ENCODE assay signal across 1 cellular context in the genomic region with DNA sequence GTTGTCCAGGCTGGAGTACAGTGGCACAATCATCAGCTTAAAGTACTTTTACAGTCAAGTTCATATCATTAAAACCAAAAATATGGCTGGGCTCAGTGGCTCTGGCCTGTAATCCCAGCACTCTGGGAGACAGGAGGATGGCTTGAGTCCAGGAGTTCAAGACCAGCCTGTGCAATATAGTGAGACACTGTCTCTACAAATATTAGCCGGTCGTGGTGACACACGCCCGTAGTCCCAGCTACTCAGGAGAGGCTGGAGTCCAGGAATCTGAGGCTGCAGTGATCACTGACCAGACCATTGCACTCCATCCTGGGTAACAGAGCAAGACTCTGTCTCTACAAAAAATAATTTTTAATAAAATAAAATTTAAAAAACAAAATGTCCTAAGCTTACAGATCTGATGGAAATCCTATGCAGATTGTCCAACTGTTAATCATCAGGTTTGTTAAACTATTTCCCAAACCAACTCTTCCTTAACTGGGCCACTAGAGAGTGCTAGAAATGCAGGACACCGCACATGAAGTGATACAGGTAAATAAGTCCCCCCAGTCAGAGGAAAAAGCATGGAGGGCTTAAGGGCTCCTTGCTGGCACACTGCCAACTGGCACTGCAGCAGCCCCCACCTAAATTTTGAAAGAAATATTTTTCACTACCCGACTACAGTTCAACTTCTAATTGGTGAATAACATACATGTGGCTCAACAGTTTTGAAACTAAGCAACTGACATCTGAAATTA.
TF ChIP-seq lines count a peak whose summit lies in the region.

No MANE protein-coding gene starts in this region.

TF ChIP-seq in HEK293, 187 proteins besides CTCF, POLR2A, EP300 and RAD21 (continued from another document):
- TF ChIP-seq, protein P1, sequence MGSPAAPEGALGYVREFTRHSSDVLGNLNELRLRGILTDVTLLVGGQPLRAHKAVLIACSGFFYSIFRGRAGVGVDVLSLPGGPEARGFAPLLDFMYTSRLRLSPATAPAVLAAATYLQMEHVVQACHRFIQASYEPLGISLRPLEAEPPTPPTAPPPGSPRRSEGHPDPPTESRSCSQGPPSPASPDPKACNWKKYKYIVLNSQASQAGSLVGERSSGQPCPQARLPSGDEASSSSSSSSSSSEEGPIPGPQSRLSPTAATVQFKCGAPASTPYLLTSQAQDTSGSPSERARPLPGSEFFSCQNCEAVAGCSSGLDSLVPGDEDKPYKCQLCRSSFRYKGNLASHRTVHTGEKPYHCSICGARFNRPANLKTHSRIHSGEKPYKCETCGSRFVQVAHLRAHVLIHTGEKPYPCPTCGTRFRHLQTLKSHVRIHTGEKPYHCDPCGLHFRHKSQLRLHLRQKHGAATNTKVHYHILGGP (tag by site-specific recombination; IDR thresholded peaks at IDR 0.05): peak; percentile 20; the same call in 1 of the 2 replicates
- TF ChIP-seq, protein P2, sequence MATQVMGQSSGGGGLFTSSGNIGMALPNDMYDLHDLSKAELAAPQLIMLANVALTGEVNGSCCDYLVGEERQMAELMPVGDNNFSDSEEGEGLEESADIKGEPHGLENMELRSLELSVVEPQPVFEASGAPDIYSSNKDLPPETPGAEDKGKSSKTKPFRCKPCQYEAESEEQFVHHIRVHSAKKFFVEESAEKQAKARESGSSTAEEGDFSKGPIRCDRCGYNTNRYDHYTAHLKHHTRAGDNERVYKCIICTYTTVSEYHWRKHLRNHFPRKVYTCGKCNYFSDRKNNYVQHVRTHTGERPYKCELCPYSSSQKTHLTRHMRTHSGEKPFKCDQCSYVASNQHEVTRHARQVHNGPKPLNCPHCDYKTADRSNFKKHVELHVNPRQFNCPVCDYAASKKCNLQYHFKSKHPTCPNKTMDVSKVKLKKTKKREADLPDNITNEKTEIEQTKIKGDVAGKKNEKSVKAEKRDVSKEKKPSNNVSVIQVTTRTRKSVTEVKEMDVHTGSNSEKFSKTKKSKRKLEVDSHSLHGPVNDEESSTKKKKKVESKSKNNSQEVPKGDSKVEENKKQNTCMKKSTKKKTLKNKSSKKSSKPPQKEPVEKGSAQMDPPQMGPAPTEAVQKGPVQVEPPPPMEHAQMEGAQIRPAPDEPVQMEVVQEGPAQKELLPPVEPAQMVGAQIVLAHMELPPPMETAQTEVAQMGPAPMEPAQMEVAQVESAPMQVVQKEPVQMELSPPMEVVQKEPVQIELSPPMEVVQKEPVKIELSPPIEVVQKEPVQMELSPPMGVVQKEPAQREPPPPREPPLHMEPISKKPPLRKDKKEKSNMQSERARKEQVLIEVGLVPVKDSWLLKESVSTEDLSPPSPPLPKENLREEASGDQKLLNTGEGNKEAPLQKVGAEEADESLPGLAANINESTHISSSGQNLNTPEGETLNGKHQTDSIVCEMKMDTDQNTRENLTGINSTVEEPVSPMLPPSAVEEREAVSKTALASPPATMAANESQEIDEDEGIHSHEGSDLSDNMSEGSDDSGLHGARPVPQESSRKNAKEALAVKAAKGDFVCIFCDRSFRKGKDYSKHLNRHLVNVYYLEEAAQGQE (tag by site-specific recombination; IDR thresholded peaks at IDR 0.05): no peak
- TF ChIP-seq KLF1 (tag by site-specific recombination; IDR thresholded peaks at IDR 0.05) (no peak), ZNF184 (tag by site-specific recombination; IDR thresholded peaks at IDR 0.05) (peak; percentile 95)
TF ChIP-seq in HEK293: peak in this region for 36.
